ENCODE assay signal across 1 cellular context in the genomic region with DNA sequence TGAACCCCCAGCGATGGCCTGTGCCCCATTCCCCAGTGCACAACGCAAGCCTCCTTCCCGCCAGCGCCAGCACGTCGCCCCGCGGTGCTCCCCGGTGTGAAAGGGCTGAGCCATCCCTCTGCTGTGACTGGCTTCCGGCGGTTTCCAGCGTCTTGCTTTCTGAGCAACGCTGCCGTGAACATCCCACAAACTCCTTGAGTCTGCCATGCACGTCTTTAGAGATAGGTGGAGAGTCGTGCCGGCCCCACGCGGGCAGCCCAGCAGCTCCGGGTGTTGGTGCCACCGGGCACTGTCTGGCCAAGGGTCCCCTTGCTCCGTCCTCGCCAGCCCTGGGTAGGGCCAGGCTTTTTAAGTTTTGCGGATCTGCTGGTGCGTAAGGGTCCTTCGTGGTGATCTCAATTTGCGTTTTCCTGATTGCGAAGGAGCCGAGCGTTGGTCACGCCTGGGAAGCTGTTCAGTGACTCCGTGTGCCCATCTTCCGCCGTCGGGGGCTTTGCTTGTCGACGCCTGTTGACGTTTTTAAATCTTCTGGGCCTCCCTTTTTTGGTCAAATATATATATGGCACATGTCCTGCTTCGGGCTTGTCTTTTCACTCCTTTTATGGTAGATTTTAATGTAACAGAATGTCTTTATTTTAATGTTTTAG.
TF ChIP-seq lines count a peak whose summit lies in the region.

No MANE protein-coding gene starts in this region.

TF ChIP-seq in H1, 55 proteins besides CTCF, POLR2A, EP300 and RAD21 (continued from another document):
- TF ChIP-seq, protein P1, sequence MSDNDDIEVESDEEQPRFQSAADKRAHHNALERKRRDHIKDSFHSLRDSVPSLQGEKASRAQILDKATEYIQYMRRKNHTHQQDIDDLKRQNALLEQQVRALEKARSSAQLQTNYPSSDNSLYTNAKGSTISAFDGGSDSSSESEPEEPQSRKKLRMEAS (IDR thresholded peaks at IDR 0.05), result no peak
- TF ChIP-seq ASH2L (IDR thresholded peaks at IDR 0.05; ENCODE audit: low read length) (no peak), TEAD4 (IDR thresholded peaks at IDR 0.05; ENCODE audit: low read depth, low read length) (no peak), GABPA (IDR thresholded peaks at IDR 0.05; ENCODE audit: borderline replicate concordance, insufficient read depth, low read length) (no peak), SP2 (IDR thresholded peaks at IDR 0.05; ENCODE audit: low read length) (no peak), PHF8 (conservative IDR thresholded peaks at IDR 0.05; ENCODE audit: low read depth, low read length) (no peak), CBX5 (IDR thresholded peaks at IDR 0.05; ENCODE audit: low read depth, low read length) (no peak)
